Comparison of ENCODE assay signal across 11 cellular contexts in genomic region chr6:6915219-6915618, GRCh38.
A peak's percentile ranks its signal among the peaks of the same experiment; 100 is the strongest.
DNase-seq lines count a peak whose midpoint lies in the region; ATAC-seq and TF ChIP-seq lines count a peak whose summit lies in the region.
"Had no signal": no experiment of that assay in that cellular context is flagged by ENCODE, and none has a peak within 500 bp of the region (broad histone marks: within the 10 kb centered on the region; RNA-seq: fewer than 3 reads in every experiment).

No MANE protein-coding gene starts in this region.

- peak overlapping the region; percentile 54; the same call in 1 of the 2 replicates for H3K4me3 ChIP-seq in PC-3 (ENCODE audit: low read length)
- H3K4me3 ChIP-seq in fibroblast of villous mesenchyme (ENCODE audit: low read depth, low read length), result peak overlapping the region; percentile 11
- H3K4me3 ChIP-seq in sigmoid colon, result peak overlapping the region; percentile 5 to 33 (median 19)

- DNase-seq in PC-3 (peak; percentile 39), fibroblast of villous mesenchyme (ENCODE audit: low read depth) (no peak), sigmoid colon (no peak), SHP77 treated with DMSO at 0.1 percent for 48 hours (lab: John Stamatoyannopoulos, UW) (no peak), GM19240 (ENCODE audit: insufficient read length, low spot score) (no peak)
- DNase-seq: effector CD4-positive, alpha-beta T cell had no signal

- POLR2A ChIA-PET in PC-3 (lab: Charles Lee; ENCODE audit: unreplicated experiment), result no interaction called here

- peak overlapping the region; percentile 76 for H2AFZ ChIP-seq in PC-3 (ENCODE audit: low read length)

- intact Hi-C loops in PC-3 (cut with micrococcal nuclease) (loop anchor here (2.0 to 5.0 kb wide), 4 partner anchors 103 to 327 kb away; no protein-coding TSS in a partner anchor), sigmoid colon (cut with DNase I) (loop anchor here (10.0 kb wide), 3 partner anchors 160 to 320 kb away; no protein-coding TSS in a partner anchor)

- H3K27ac ChIP-seq in PC-3 (ENCODE audit: low read length) (peak overlapping the region; percentile 42), sigmoid colon (peak overlapping the region; percentile 70 to 73 (median 71))

- H3K36me3 ChIP-seq in PC-3 (ENCODE audit: low read depth, low read length), result no peaks in the 10 kb centered on the region
- no peaks in the 10 kb centered on the region for H3K36me3 ChIP-seq in sigmoid colon

- no peaks in the 10 kb centered on the region for H4K20me1 ChIP-seq in PC-3 (ENCODE audit: low read length)

- H3K27me3 ChIP-seq in PC-3 (ENCODE audit: low read length) (no peaks in the 10 kb centered on the region), sigmoid colon (no peaks in the 10 kb centered on the region)

- H3K4me1 ChIP-seq in PC-3 (ENCODE audit: insufficient read depth, low read length) (peaks cover 55% of the 10 kb centered on the region), sigmoid colon (peaks cover 0 to 39% (median 26%) of the 10 kb centered on the region in 4 donors)

- H3K9ac ChIP-seq in PC-3 (ENCODE audit: low read length), result peak overlapping the region; percentile 58

- no peaks in the 10 kb centered on the region for H3K9me2 ChIP-seq in PC-3 (replicated peaks; ENCODE audit: low read length)

- TF ChIP-seq EP300 in sigmoid colon (IDR thresholded peaks at IDR 0.05), result no peak

- peak overlapping the region; percentile 82 for H3K4me2 ChIP-seq in PC-3 (ENCODE audit: low read length)

- 70 to 78% methylated on average over 3 of the region's 3 CpGs for WGBS in sigmoid colon, 2 donors

- TF ChIP-seq POLR2A in sigmoid colon (IDR thresholded peaks at IDR 0.05), result no peak

- TF ChIP-seq CTCF in PC-3 (conservative IDR thresholded peaks at IDR 0.05; ENCODE audit: low read depth, low read length) (peak; percentile 20; the same call in 1 of the 2 replicates), fibroblast of villous mesenchyme (IDR thresholded peaks at IDR 0.05; ENCODE audit: insufficient read depth, low read depth, low read length) (no peak), sigmoid colon (IDR thresholded peaks at IDR 0.05) (no peak)

- ATAC-seq in HG03342 (IDR thresholded peaks at IDR 0.05; ENCODE audit: unreplicated experiment) (peak; percentile 33), PC-3 (no peak), HG03196 (IDR thresholded peaks at IDR 0.05; ENCODE audit: unreplicated experiment) (no peak), HG02970 (IDR thresholded peaks at IDR 0.05; ENCODE audit: low FRiP score, unreplicated experiment) (no peak)
- ATAC-seq: SK-N-SH treated with all-trans-retinoic acid at 6 μM for 48 hours; stimulated activated memory B cell treated with anti-CD40 and anti-IgM and Interleukin-4, amounts not matched to agents 10 μg/mL and 1 μg/mL and 100 μg/mL, for 72 hours had no signal

- no TSS peak for BruUV-seq in PC-3 (replicated peaks; lab: Mats Ljungman, UMichigan)

- H3K79me2 ChIP-seq in PC-3 (ENCODE audit: low read length), result no peaks in the 10 kb centered on the region

- CTCF ChIA-PET in PC-3 (lab: Charles Lee), result no interaction called here

- no peaks in the 10 kb centered on the region for H3F3A ChIP-seq in PC-3 (ENCODE audit: low read length, unreplicated experiment)

- no peaks in the 10 kb centered on the region for H3K9me3 ChIP-seq in PC-3 (ENCODE audit: low read length)
- no peaks in the 10 kb centered on the region for H3K9me3 ChIP-seq in sigmoid colon
